ENCODE assay signal across 9 cellular contexts in the genomic region with DNA sequence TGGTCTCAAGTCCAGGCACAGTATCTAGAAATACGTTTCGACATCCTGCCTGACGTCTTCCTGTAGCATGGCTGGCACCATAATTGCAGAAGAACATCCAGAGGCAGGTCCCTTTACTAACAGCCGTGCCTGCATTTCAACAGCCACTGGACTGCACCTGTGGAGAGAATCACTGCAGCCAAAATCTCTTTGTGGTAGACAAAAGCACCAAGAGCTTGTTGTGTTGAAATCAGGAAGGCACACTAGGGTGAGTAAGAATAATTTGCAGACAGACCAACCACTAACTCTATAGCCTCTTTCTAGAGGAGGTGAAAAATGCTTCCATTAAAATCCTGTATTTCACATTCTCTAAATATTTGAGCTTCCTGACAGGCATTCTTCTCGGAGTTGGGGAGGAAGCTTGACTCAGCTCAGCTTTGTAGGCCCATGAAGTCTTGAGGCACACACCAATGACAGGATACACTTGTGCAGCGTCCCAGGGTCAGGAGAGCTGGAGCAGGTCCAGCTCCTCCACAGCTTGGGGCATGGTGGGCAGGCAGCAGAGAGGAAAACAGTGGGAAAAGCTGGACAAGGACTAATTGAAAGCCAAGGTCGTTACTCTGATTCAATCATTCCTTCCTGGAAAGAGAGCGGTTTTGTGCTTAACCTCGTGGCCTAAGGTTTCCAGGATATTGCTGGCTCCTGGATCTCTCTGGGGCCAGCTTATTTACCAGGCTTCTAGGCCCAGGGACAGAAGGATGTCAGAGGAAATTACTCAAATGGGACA.
DNase-seq lines count a peak whose midpoint lies in the region; ATAC-seq and TF ChIP-seq lines count a peak whose summit lies in the region.
"Had no signal": no experiment of that assay in that cellular context is flagged by ENCODE, and none has a peak within 500 bp of the region (broad histone marks: within the 10 kb centered on the region; RNA-seq: fewer than 3 reads in every experiment).

No MANE protein-coding gene starts in this region.

- TF ChIP-seq POLR2A in IMR-90 (IDR thresholded peaks at IDR 0.05; ENCODE audit: low read depth, low read length): no peak

- H3K4me2 ChIP-seq in IMR-90 (ENCODE audit: low read depth, low read length): peak overlapping the region; percentile 14; the same call in 1 of the 2 replicates

- peaks cover 14% of the 10 kb centered on the region for H3K9me1 ChIP-seq in IMR-90 (ENCODE audit: insufficient read depth, low read length)

- H3K27ac ChIP-seq in IMR-90 (ENCODE audit: insufficient read depth, low read length): peak overlapping the region; percentile 39; the same call in 1 of the 2 replicates
- no peak overlapping the region for H3K27ac ChIP-seq in brain microvascular endothelial cell

- peak overlapping the region; percentile 6; the same call in 1 of the 2 replicates for H3K18ac ChIP-seq in IMR-90 (ENCODE audit: low read depth, low read length)

- H3K14ac ChIP-seq in IMR-90 (replicated peaks; ENCODE audit: low read depth, low read length): 0 out of 2 replicates have a peak overlapping the region, but pooled peaks have one; percentile 30

- H4K91ac ChIP-seq in IMR-90 (ENCODE audit: insufficient read depth, low read depth, low read length): peak overlapping the region; percentile 44; the same call in 1 of the 2 replicates

- no peak overlapping the region for H3K4me3 ChIP-seq in IMR-90 (ENCODE audit: insufficient read depth, low read depth, low read length)
- no peak overlapping the region for H3K4me3 ChIP-seq in brain microvascular endothelial cell (ENCODE audit: low read depth, low read length)

- peak overlapping the region in 1 of 2 experiments; percentile 19; a peak in 2 of 4 replicates for H4K8ac ChIP-seq in IMR-90 (ENCODE audit: low read depth in 2 of 2, low read length in 2 of 2)

- peak overlapping the region; percentile 16; the same call in 1 of the 2 replicates for H3K4ac ChIP-seq in IMR-90 (ENCODE audit: low read depth, low read length)

- peak; percentile 86 for ATAC-seq in IMR-90 (ENCODE audit: low read depth)
- no peak for ATAC-seq in GM21515 (IDR thresholded peaks at IDR 0.05; ENCODE audit: unreplicated experiment)

- H4K5ac ChIP-seq in IMR-90 (ENCODE audit: low read depth, low read length): no peak overlapping the region; the same call in 1 of the 2 replicates

- peak overlapping the region; percentile 69 for H2AFZ ChIP-seq in IMR-90 (replicated peaks; ENCODE audit: low read length, poor library complexity)

- in situ Hi-C loops in IMR-90 (cut with MboI; ENCODE audit: low sequenced_read_pairs): no loop called here
- in situ Hi-C loops in brain microvascular endothelial cell (cut with HindIII; ENCODE audit: low pct_ligation_motif_present, low sequenced_read_pairs): no loop called here

- H2AK5ac ChIP-seq in IMR-90 (ENCODE audit: low read depth, low read length): peak overlapping the region; percentile 66

- no peak for TF ChIP-seq CTCF in IMR-90 (conservative IDR thresholded peaks at IDR 0.05; ENCODE audit: low read depth, low read length)
- TF ChIP-seq CTCF in brain microvascular endothelial cell (IDR thresholded peaks at IDR 0.05; ENCODE audit: low read depth, low read length, missing control alignments): no peak

- TF ChIP-seq RAD21 in IMR-90 (IDR thresholded peaks at IDR 0.05; ENCODE audit: low read length): no peak

- POLR2A ChIA-PET in IMR-90 (lab: Charles Lee; ENCODE audit: unreplicated experiment): interaction anchor here (1.1 kb wide), 1 partner anchor 9 kb away, joined by 5 read pairs; no protein-coding TSS in a partner anchor

- H3K79me1 ChIP-seq in IMR-90 (ENCODE audit: low read depth in 1 of 2, low read length in 2 of 2): no peaks in the 10 kb centered on the region

- H3K9me3 ChIP-seq in IMR-90 (ENCODE audit: control insufficient read depth, insufficient read depth, low read length): peaks cover 3% of the 10 kb centered on the region; the same call in 1 of the 2 replicates

- dilution Hi-C loops in IMR-90 (cut with HindIII; ENCODE audit: low sequenced_read_pairs, unreplicated experiment): no loop called here

- H3K56ac ChIP-seq in IMR-90 (ENCODE audit: extremely low read depth, insufficient read depth, low read length): no peak overlapping the region

- no peak overlapping the region for H2AK9ac ChIP-seq in IMR-90 (replicated peaks; ENCODE audit: low read depth, low read length, poor library complexity)

- H4K20me1 ChIP-seq in IMR-90 (ENCODE audit: insufficient read depth, low read length): no peaks in the 10 kb centered on the region

- H3K4me1 ChIP-seq in IMR-90 (ENCODE audit: control insufficient read depth, insufficient read depth, low read length): peaks cover 17% of the 10 kb centered on the region

- H3K27me3 ChIP-seq in IMR-90 (ENCODE audit: control insufficient read depth, insufficient read depth, low read length): no peaks in the 10 kb centered on the region; the same call in 1 of the 2 replicates
- H3K27me3 ChIP-seq in brain microvascular endothelial cell (replicated peaks): no peaks in the 10 kb centered on the region

- no TSS peak for BruUV-seq in IMR-90 (replicated peaks; lab: Mats Ljungman, UMichigan)

- no peak overlapping the region for H3K23ac ChIP-seq in IMR-90 (ENCODE audit: low read depth, low read length)

- no peak overlapping the region for H2BK5ac ChIP-seq in IMR-90 (ENCODE audit: low read depth, low read length, poor library complexity, severe bottlenecking)

- 63% methylated on average over 6 of the region's 9 CpGs; no CpG with 5 or more reads in 1 of the 2 experiments for WGBS in IMR-90 (ENCODE audit: extremely low coverage in 2 of 2, insufficient read length in 1 of 2), 2 experiments

- no peaks in the 10 kb centered on the region for H3K36me3 ChIP-seq in IMR-90 (ENCODE audit: control insufficient read depth, insufficient read depth, low read length)
- H3K36me3 ChIP-seq in brain microvascular endothelial cell (replicated peaks): no peaks in the 10 kb centered on the region

- DNase-seq in IMR-90 (peak; percentile 46), brain microvascular endothelial cell (peak; percentile 58), islet precursor cell (peak; percentile 89), stromal cell of bone marrow (ENCODE audit: low read depth) (peak; percentile 74), DMS 273 treated with DMSO at 0.1 percent for 48 hours (lab: John Stamatoyannopoulos, UW) (no peak)
- DNase-seq in activated CD4-positive, alpha-beta T cell treated with anti-CD3 and anti-CD28 coated beads for 48 hours: no peak
- DNase-seq in effector CD4-positive, alpha-beta T cell: no peak
- DNase-seq: activated naive CD4-positive, alpha-beta T cell treated with anti-CD3 and anti-CD28 coated beads, Interleukin-2, amount 10 ng/mL, durations not matched to agents 7 days and 5 days had no signal

- intact Hi-C loops in IMR-90 (cut with micrococcal nuclease): loop anchor here (2.0 kb wide), 1 partner anchor 244 kb away; no protein-coding TSS in a partner anchor

- CTCF ChIA-PET in IMR-90 (lab: Yijun Ruan, JAX): interaction anchor here (0.5 kb wide), 1 partner anchor 33 kb away, joined by 3 read pairs; no protein-coding TSS in a partner anchor

- H2BK15ac ChIP-seq in IMR-90 (ENCODE audit: low read depth, low read length): peak overlapping the region; percentile 32; the same call in 1 of the 3 replicates

- H2BK120ac ChIP-seq in IMR-90 (ENCODE audit: low read depth, low read length): peak overlapping the region; percentile 25; the same call in 1 of the 2 replicates

- peak overlapping the region; percentile 36 for H2BK20ac ChIP-seq in IMR-90 (ENCODE audit: low read depth, low read length)

- H3K9ac ChIP-seq in IMR-90 (ENCODE audit: low read depth, low read length): no peak overlapping the region

TF ChIP-seq in IMR-90, 13 proteins besides CTCF, POLR2A, EP300 and RAD21:
- TF ChIP-seq RFX5 (IDR thresholded peaks at IDR 0.05; ENCODE audit: low read depth, low read length): no peak
- TF ChIP-seq USF2 (IDR thresholded peaks at IDR 0.05; ENCODE audit: low read depth, low read length): no peak
- no peak for TF ChIP-seq FOS (IDR thresholded peaks at IDR 0.05; ENCODE audit: low read depth, low read length)
- TF ChIP-seq, protein P1, sequence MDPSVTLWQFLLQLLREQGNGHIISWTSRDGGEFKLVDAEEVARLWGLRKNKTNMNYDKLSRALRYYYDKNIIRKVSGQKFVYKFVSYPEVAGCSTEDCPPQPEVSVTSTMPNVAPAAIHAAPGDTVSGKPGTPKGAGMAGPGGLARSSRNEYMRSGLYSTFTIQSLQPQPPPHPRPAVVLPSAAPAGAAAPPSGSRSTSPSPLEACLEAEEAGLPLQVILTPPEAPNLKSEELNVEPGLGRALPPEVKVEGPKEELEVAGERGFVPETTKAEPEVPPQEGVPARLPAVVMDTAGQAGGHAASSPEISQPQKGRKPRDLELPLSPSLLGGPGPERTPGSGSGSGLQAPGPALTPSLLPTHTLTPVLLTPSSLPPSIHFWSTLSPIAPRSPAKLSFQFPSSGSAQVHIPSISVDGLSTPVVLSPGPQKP (IDR thresholded peaks at IDR 0.05; ENCODE audit: borderline replicate concordance, low read depth, low read length): no peak
- TF ChIP-seq BHLHE40 (IDR thresholded peaks at IDR 0.05; ENCODE audit: low read depth, low read length): no peak
- TF ChIP-seq MAFK (IDR thresholded peaks at IDR 0.05; ENCODE audit: low read depth, low read length): no peak
- TF ChIP-seq CHD1 (IDR thresholded peaks at IDR 0.05; ENCODE audit: low read depth, low read length): no peak
- no peak for TF ChIP-seq CEBPB (IDR thresholded peaks at IDR 0.05; ENCODE audit: low read depth, low read length)
- TF ChIP-seq SMC3 (IDR thresholded peaks at IDR 0.05; ENCODE audit: low read depth, low read length): no peak
- no peak for TF ChIP-seq MXI1 (IDR thresholded peaks at IDR 0.05; ENCODE audit: borderline replicate concordance, low read depth, low read length)

Comparison
In these comparisons a context has a peak if more than half of its experiments do, and no peak if none do; other contexts are left out.
1. DNase-seq: peak in IMR-90 (single experiment), brain microvascular endothelial cell (single experiment), islet precursor cell (single experiment) and stromal cell of bone marrow (single experiment); none in DMS 273 treated with DMSO at 0.1 percent for 48 hours (single experiment), activated CD4-positive, alpha-beta T cell treated with anti-CD3 and anti-CD28 coated beads for 48 hours (single experiment) and effector CD4-positive, alpha-beta T cell (single experiment).